ENCODE assay signal across 2 cellular contexts in genomic region chr2:174570325-174570958, GRCh38.
TF ChIP-seq lines count a peak whose summit lies in the region.

No MANE protein-coding gene starts in this region.

TF ChIP-seq in IMR-90, 13 proteins besides CTCF, POLR2A, EP300 and RAD21:
- TF ChIP-seq BHLHE40 (IDR thresholded peaks at IDR 0.05; ENCODE audit: low read depth, low read length), result no peak
- no peak for TF ChIP-seq CHD1 (IDR thresholded peaks at IDR 0.05; ENCODE audit: low read depth, low read length)
- no peak for TF ChIP-seq FOS (IDR thresholded peaks at IDR 0.05; ENCODE audit: low read depth, low read length)
- no peak for TF ChIP-seq ELK1 (IDR thresholded peaks at IDR 0.05; ENCODE audit: borderline replicate concordance, low read depth, low read length)
- no peak for TF ChIP-seq MAZ (IDR thresholded peaks at IDR 0.05; ENCODE audit: borderline replicate concordance, low read depth, low read length)
- TF ChIP-seq MXI1 (IDR thresholded peaks at IDR 0.05; ENCODE audit: borderline replicate concordance, low read depth, low read length), result no peak
- no peak for TF ChIP-seq RFX5 (IDR thresholded peaks at IDR 0.05; ENCODE audit: low read depth, low read length)
- no peak for TF ChIP-seq CEBPB (IDR thresholded peaks at IDR 0.05; ENCODE audit: low read depth, low read length)
- TF ChIP-seq NFE2L2 (IDR thresholded peaks at IDR 0.05; ENCODE audit: low read depth, low read length), result peak; percentile 55; the same call in 1 of the 2 replicates
- TF ChIP-seq MAFK (IDR thresholded peaks at IDR 0.05; ENCODE audit: low read depth, low read length), result peak; percentile 92
- TF ChIP-seq USF2 (IDR thresholded peaks at IDR 0.05; ENCODE audit: low read depth, low read length), result no peak
- no peak for TF ChIP-seq SMC3 (IDR thresholded peaks at IDR 0.05; ENCODE audit: low read depth, low read length)
- no peak for TF ChIP-seq RCOR1 (IDR thresholded peaks at IDR 0.05; ENCODE audit: insufficient replicate concordance, low read length)

TF ChIP-seq in K562, 482 proteins besides CTCF, POLR2A, EP300 and RAD21 (continues in another document):
- TF ChIP-seq MTA1 (IDR thresholded peaks at IDR 0.05; ENCODE audit: borderline replicate concordance) (no peak), HDAC8 (tag; IDR thresholded peaks at IDR 0.05) (no peak), NFE2L1 (tag; IDR thresholded peaks at IDR 0.05; ENCODE audit: borderline replicate concordance, low read depth) (peak; percentile 70; the same call in 1 of the 2 replicates), MNT (conservative IDR thresholded peaks at IDR 0.05) (no peak), ZNF655 (CRISPR knock-in tag; IDR thresholded peaks at IDR 0.05) (no peak), ZNF561 (CRISPR knock-in tag; conservative IDR thresholded peaks at IDR 0.05) (no peak), NFE2 (IDR thresholded peaks at IDR 0.05; ENCODE audit: low read depth) (peak; percentile 73; the same call in 1 of the 2 replicates), SMAD4 (CRISPR knock-in tag; conservative IDR thresholded peaks at IDR 0.05) (peak; percentile 57; the same call in 1 of the 2 replicates), CHD7 (IDR thresholded peaks at IDR 0.05; ENCODE audit: low read depth, low read length) (no peak), NR2C1 (IDR thresholded peaks at IDR 0.05) (peak; percentile 67), NR2C1 (tag; IDR thresholded peaks at IDR 0.05) (peak; percentile 91), CEBPB (tag; IDR thresholded peaks at IDR 0.05) (peak; percentile 30; the same call in 1 of the 2 replicates), JUN (IDR thresholded peaks at IDR 0.05; ENCODE audit: borderline replicate concordance, low read depth, low read length) (no peak), JUN (CRISPR knock-in tag; IDR thresholded peaks at IDR 0.05; ENCODE audit: borderline replicate concordance) (no peak), ZNF583 (CRISPR knock-in tag; IDR thresholded peaks at IDR 0.05) (no peak), RBM17 (IDR thresholded peaks at IDR 0.05; ENCODE audit: borderline replicate concordance, low read depth, low read length) (no peak), MEF2D (tag; conservative IDR thresholded peaks at IDR 0.05; ENCODE audit: low read depth) (no peak; the same call in 1 of the 2 replicates), ZBTB43 (CRISPR knock-in tag; IDR thresholded peaks at IDR 0.05) (no peak), PHF21A (IDR thresholded peaks at IDR 0.05; ENCODE audit: borderline replicate concordance, low read depth) (no peak), AFF1 (IDR thresholded peaks at IDR 0.05; ENCODE audit: low read depth in 1 of 2, partially characterized antibody in 2 of 2) (no peak), ASH1L (IDR thresholded peaks at IDR 0.05; ENCODE audit: borderline replicate concordance, low read depth, partially characterized antibody) (no peak), ATF3 (IDR thresholded peaks at IDR 0.05) (0 out of 2 replicates have a peak, but pooled peaks have one; percentile 9), ATF3 (CRISPR knock-in tag; conservative IDR thresholded peaks at IDR 0.05) (no peak), ZNF717 (CRISPR knock-in tag; IDR thresholded peaks at IDR 0.05) (no peak), MAFF (IDR thresholded peaks at IDR 0.05; ENCODE audit: low read length) (peak; percentile 95), ZNF282 (CRISPR knock-in tag; IDR thresholded peaks at IDR 0.05) (no peak), IRF1 (CRISPR knock-in tag; IDR thresholded peaks at IDR 0.05; ENCODE audit: borderline replicate concordance) (no peak), ARID1B (IDR thresholded peaks at IDR 0.05) (peak; percentile 5; the same call in 1 of the 2 replicates), ERF (CRISPR knock-in tag; IDR thresholded peaks at IDR 0.05) (no peak), NR2C2 (CRISPR knock-in tag; IDR thresholded peaks at IDR 0.05) (no peak), NR2C2 (tag; IDR thresholded peaks at IDR 0.05) (peak; percentile 86), MAFK (IDR thresholded peaks at IDR 0.05; ENCODE audit: low read length) (peak; percentile 95), FOS (IDR thresholded peaks at IDR 0.05; ENCODE audit: extremely low read depth, insufficient read length) (no peak)
